In the genomic region with DNA sequence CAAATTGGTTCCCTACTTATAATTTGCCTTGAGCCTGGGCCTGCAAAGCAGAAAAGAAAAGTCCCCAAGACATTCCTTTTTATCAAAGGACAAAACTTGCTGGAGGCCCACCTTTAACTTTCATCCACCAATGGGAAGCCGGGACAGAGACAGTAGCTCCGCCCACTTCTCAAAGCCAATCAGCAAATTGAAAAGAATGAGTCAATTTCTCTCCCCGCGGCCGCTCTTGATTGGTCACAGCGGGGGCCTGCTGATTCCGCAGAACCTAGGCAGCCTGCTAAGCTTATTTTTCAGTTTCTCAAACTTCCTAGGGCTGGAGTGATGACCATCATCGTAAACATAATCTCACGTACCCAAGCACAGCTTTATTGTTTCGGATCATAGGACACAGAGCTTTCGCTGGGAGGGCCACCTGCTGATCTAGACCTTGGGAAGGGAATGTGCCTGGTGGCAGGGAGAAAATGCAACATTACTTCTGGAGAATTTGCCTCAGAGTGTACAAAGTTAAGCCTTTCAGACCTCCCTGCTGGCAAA, we compare ENCODE assay signal across 27 cellular contexts. TPM values are rescaled to one million over a fixed set of nuclear protein-coding genes. Genes with fewer than 3 reads are reported as not detected.
DNase-seq lines count a peak whose midpoint lies in the region; ATAC-seq and TF ChIP-seq lines count a peak whose summit lies in the region.
"Had no signal": no experiment of that assay in that cellular context is flagged by ENCODE, and none has a peak within 500 bp of the region (broad histone marks: within the 10 kb centered on the region; RNA-seq: fewer than 3 reads in every experiment).

A gene with protein sequence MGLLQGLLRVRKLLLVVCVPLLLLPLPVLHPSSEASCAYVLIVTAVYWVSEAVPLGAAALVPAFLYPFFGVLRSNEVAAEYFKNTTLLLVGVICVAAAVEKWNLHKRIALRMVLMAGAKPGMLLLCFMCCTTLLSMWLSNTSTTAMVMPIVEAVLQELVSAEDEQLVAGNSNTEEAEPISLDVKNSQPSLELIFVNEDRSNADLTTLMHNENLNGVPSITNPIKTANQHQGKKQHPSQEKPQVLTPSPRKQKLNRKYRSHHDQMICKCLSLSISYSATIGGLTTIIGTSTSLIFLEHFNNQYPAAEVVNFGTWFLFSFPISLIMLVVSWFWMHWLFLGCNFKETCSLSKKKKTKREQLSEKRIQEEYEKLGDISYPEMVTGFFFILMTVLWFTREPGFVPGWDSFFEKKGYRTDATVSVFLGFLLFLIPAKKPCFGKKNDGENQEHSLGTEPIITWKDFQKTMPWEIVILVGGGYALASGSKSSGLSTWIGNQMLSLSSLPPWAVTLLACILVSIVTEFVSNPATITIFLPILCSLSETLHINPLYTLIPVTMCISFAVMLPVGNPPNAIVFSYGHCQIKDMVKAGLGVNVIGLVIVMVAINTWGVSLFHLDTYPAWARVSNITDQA (minus strand): TSS at position 51 of the 534 bp plus-strand sequence. CDS start 690 bp downstream, outside the sequence.

- TF ChIP-seq CTCF in A673 (conservative IDR thresholded peaks at IDR 0.05; ENCODE audit: low read depth, low read length) (no peak), IMR-90 (conservative IDR thresholded peaks at IDR 0.05; ENCODE audit: low read depth, low read length) (no peak)
- TF ChIP-seq CTCF in CD8-positive, alpha-beta T cell (IDR thresholded peaks at IDR 0.05) = no peak

- BruUV-seq in A673 (replicated peaks; lab: Mats Ljungman, UMichigan) (no TSS peak), IMR-90 (replicated peaks; lab: Mats Ljungman, UMichigan) (no TSS peak)

- no peaks in the 10 kb centered on the region for H3K4me1 Mint-ChIP-seq in CD8-positive, alpha-beta T cell (ENCODE audit: low read depth)
- H3K4me1 Mint-ChIP-seq: activated naive CD8-positive, alpha-beta T cell treated with anti-CD3 and anti-CD28 coated beads for 36 hours; naive thymus-derived CD8-positive, alpha-beta T cell had no signal

- no peak within 1 kb of the TSS for H2AK5ac ChIP-seq in IMR-90 (ENCODE audit: low read depth, low read length)

- H3K4me3 ChIP-seq in A673 (ENCODE audit: low read depth, low read length, poor library complexity, severe bottlenecking) (no peak within 1 kb of the TSS), IMR-90 (ENCODE audit: insufficient read depth, low read depth, low read length) (no peak within 1 kb of the TSS)
- H3K4me3 ChIP-seq in CD8-positive, alpha-beta T cell (ENCODE audit: low read depth, low read length) = no peak within 1 kb of the TSS
- H3K4me3 ChIP-seq: BLaER1, breast epithelium, HAP-1, pancreas, tibial nerve had no signal

- no peak within 1 kb of the TSS for H3K18ac ChIP-seq in IMR-90 (ENCODE audit: low read depth, low read length)

- no peaks in the 10 kb centered on the region for H3K79me1 ChIP-seq in IMR-90 (ENCODE audit: low read depth in 1 of 2, low read length in 2 of 2)

- H3K4me1 ChIP-seq in A673 (ENCODE audit: insufficient read depth, low read length, poor library complexity, severe bottlenecking) (peaks cover 3% of the 10 kb centered on the region), IMR-90 (ENCODE audit: control insufficient read depth, insufficient read depth, low read length) (no peaks in the 10 kb centered on the region)
- no peaks in the 10 kb centered on the region for H3K4me1 ChIP-seq in CD8-positive, alpha-beta T cell (ENCODE audit: insufficient read depth, low read length)
- H3K4me1 ChIP-seq: BLaER1, HAP-1, pancreas had no signal

- H3K9me3 ChIP-seq in A673 (ENCODE audit: low read depth, low read length, poor library complexity, severe bottlenecking) (no peaks in the 10 kb centered on the region), IMR-90 (ENCODE audit: control insufficient read depth, insufficient read depth, low read length) (no peaks in the 10 kb centered on the region)
- H3K9me3 ChIP-seq in CD8-positive, alpha-beta T cell (ENCODE audit: low read length) = no peaks in the 10 kb centered on the region
- H3K9me3 ChIP-seq: BLaER1, breast epithelium, HAP-1, pancreas, tibial nerve had no signal

- TF ChIP-seq POLR2A in IMR-90 (IDR thresholded peaks at IDR 0.05; ENCODE audit: low read depth, low read length) = no peak

- no peak within 1 kb of the TSS for H3K56ac ChIP-seq in IMR-90 (ENCODE audit: extremely low read depth, insufficient read depth, low read length)

- no peaks in the 10 kb centered on the region for H3K9me3 Mint-ChIP-seq in CD8-positive, alpha-beta T cell
- H3K9me3 Mint-ChIP-seq: activated naive CD8-positive, alpha-beta T cell treated with anti-CD3 and anti-CD28 coated beads for 36 hours; naive thymus-derived CD8-positive, alpha-beta T cell had no signal

- H4K91ac ChIP-seq in IMR-90 (ENCODE audit: insufficient read depth, low read depth, low read length) = no peak within 1 kb of the TSS

- H2BK120ac ChIP-seq in IMR-90 (ENCODE audit: low read depth, low read length) = no peak within 1 kb of the TSS

- CTCF ChIA-PET in A673 (lab: Charles Lee) (interaction anchor here (0.5 kb wide), 1 partner anchor 17 kb away, joined by 3 read pairs; no protein-coding TSS in a partner anchor), IMR-90 (lab: Yijun Ruan, JAX) (no interaction called here)
- CTCF ChIA-PET in CD8-positive, alpha-beta T cell (lab: Charles Lee) = interaction anchor here (2.0 kb wide), 1 partner anchor 17 kb away, joined by 5 read pairs; no protein-coding TSS in a partner anchor

- no peak within 1 kb of the TSS for H2BK20ac ChIP-seq in IMR-90 (ENCODE audit: low read depth, low read length)

- DNase-seq in A673 (ENCODE audit: low spot score) (peak; percentile 82), IMR-90 (no peak), brain pericyte (ENCODE audit: low read depth, low spot score) (peak; percentile 65), iris pigment epithelial cell (ENCODE audit: low read depth) (peak; percentile 32), NCI-H345 treated with DMSO at 0.1 percent for 48 hours (lab: John Stamatoyannopoulos, UW; ENCODE audit: unreplicated experiment) (no peak), NCI-H187 treated with DMSO at 0.1 percent for 48 hours (lab: John Stamatoyannopoulos, UW) (no peak), Ammon's horn (ENCODE audit: low spot score) (no peak)
- no peak for DNase-seq in CD8-positive, alpha-beta T cell
- DNase-seq: activated CD4-positive, alpha-beta T cell treated with anti-CD3 and anti-CD28 coated beads for 4 hours; activated naive CD8-positive, alpha-beta T cell treated with anti-CD3 and anti-CD28 coated beads for 36 hours; foreskin melanocyte; naive thymus-derived CD8-positive, alpha-beta T cell; NCI-H1092; NCI-H2081; pancreas; stimulated activated naive CD8-positive, alpha-beta T cell treated with anti-CD3 and anti-CD28 coated beads, Interleukin-15, Interleukin-2, amounts not matched to agents 100 U/mL and 50 U/mL, for 24 hours had no signal

- no peak within 1 kb of the TSS for H2AK9ac ChIP-seq in IMR-90 (replicated peaks; ENCODE audit: low read depth, low read length, poor library complexity)

- no peak within 1 kb of the TSS for H4K5ac ChIP-seq in IMR-90 (ENCODE audit: low read depth, low read length)

- H3K4ac ChIP-seq in IMR-90 (ENCODE audit: low read depth, low read length) = no peak within 1 kb of the TSS

- no peak for TF ChIP-seq RAD21 in IMR-90 (IDR thresholded peaks at IDR 0.05; ENCODE audit: low read length)

- H2BK15ac ChIP-seq in IMR-90 (ENCODE audit: low read depth, low read length) = no peak within 1 kb of the TSS

- no peaks in the 10 kb centered on the region for H4K20me1 ChIP-seq in IMR-90 (ENCODE audit: insufficient read depth, low read length)
- H4K20me1 ChIP-seq: BLaER1 had no signal

- WGBS in IMR-90 (ENCODE audit: extremely low coverage in 2 of 2, insufficient read length in 1 of 2), 2 experiments = 56% methylated on average over 7 of the region's 11 CpGs; no CpG with 5 or more reads in 1 of the 2 experiments

- H3K23ac ChIP-seq in IMR-90 (ENCODE audit: low read depth, low read length) = no peak within 1 kb of the TSS

- no peaks in the 10 kb centered on the region for H3K36me3 Mint-ChIP-seq in CD8-positive, alpha-beta T cell
- H3K36me3 Mint-ChIP-seq: activated naive CD8-positive, alpha-beta T cell treated with anti-CD3 and anti-CD28 coated beads for 36 hours; naive thymus-derived CD8-positive, alpha-beta T cell had no signal

- H3K36me3 ChIP-seq in A673 (ENCODE audit: insufficient read depth, low read length, poor library complexity, severe bottlenecking) (no peaks in the 10 kb centered on the region), IMR-90 (ENCODE audit: control insufficient read depth, insufficient read depth, low read length) (no peaks in the 10 kb centered on the region)
- H3K36me3 ChIP-seq in CD8-positive, alpha-beta T cell (ENCODE audit: insufficient read depth, low read length) = no peaks in the 10 kb centered on the region
- H3K36me3 ChIP-seq: BLaER1, breast epithelium, HAP-1, pancreas, tibial nerve had no signal

- no peak within 1 kb of the TSS for H3K27ac Mint-ChIP-seq in CD8-positive, alpha-beta T cell
- H3K27ac Mint-ChIP-seq: activated naive CD8-positive, alpha-beta T cell treated with anti-CD3 and anti-CD28 coated beads for 36 hours; naive thymus-derived CD8-positive, alpha-beta T cell had no signal

- H3K27me3 ChIP-seq in A673 (replicated peaks; ENCODE audit: insufficient read depth, low read depth, low read length, poor library complexity) = peaks cover 82% of the 10 kb centered on the region
- H3K27me3 ChIP-seq in IMR-90 (ENCODE audit: control insufficient read depth, insufficient read depth, low read length) = no peaks in the 10 kb centered on the region; the same call in 1 of the 2 replicates
- no peaks in the 10 kb centered on the region for H3K27me3 ChIP-seq in CD8-positive, alpha-beta T cell (ENCODE audit: insufficient read depth, low read length)
- H3K27me3 ChIP-seq: BLaER1, breast epithelium, pancreas, tibial nerve had no signal

- POLR2A ChIA-PET in A673 (lab: Charles Lee; ENCODE audit: low non-redundant PET) = no interaction called here
- POLR2A ChIA-PET in IMR-90 (lab: Charles Lee; ENCODE audit: unreplicated experiment) = no interaction called here
- POLR2A ChIA-PET in CD8-positive, alpha-beta T cell (lab: Charles Lee) = no interaction called here

- H3K4me2 ChIP-seq in IMR-90 (ENCODE audit: low read depth, low read length) = no peak within 1 kb of the TSS
- H3K4me2 ChIP-seq: BLaER1, KMS-11 had no signal

- intact Hi-C loops in A673 (cut with micrococcal nuclease; ENCODE audit: unreplicated experiment) (no loop called here), IMR-90 (cut with micrococcal nuclease) (no loop called here)
- intact Hi-C loops in CD8-positive, alpha-beta T cell (cut with DNase I, micrococcal nuclease) = no loop called here

- no peak within 1 kb of the TSS; the same call in 1 of the 2 replicates for H3K14ac ChIP-seq in IMR-90 (replicated peaks; ENCODE audit: low read depth, low read length)

- H2BK5ac ChIP-seq in IMR-90 (ENCODE audit: low read depth, low read length, poor library complexity, severe bottlenecking) = no peak within 1 kb of the TSS

- peak within 1 kb of the TSS; percentile 10 for H2AFZ ChIP-seq in IMR-90 (replicated peaks; ENCODE audit: low read length, poor library complexity)

- H3K27me3 Mint-ChIP-seq in CD8-positive, alpha-beta T cell (ENCODE audit: low read depth) = peaks cover 7% of the 10 kb centered on the region

- no peak within 1 kb of the TSS for H4K8ac ChIP-seq in IMR-90 (ENCODE audit: low read depth in 2 of 2, low read length in 2 of 2)

- dilution Hi-C loops in IMR-90 (cut with HindIII; ENCODE audit: low sequenced_read_pairs, unreplicated experiment) = no loop called here

- in situ Hi-C loops in IMR-90 (cut with MboI; ENCODE audit: low sequenced_read_pairs) = no loop called here

- no peak within 1 kb of the TSS for H3K4me3 Mint-ChIP-seq in CD8-positive, alpha-beta T cell
- H3K4me3 Mint-ChIP-seq: activated naive CD8-positive, alpha-beta T cell treated with anti-CD3 and anti-CD28 coated beads for 36 hours; naive thymus-derived CD8-positive, alpha-beta T cell had no signal

- H3K9ac ChIP-seq in IMR-90 (ENCODE audit: low read depth, low read length) = no peak within 1 kb of the TSS
- H3K9ac ChIP-seq: BLaER1, KMS-11 had no signal

- no peak for ATAC-seq in IMR-90 (ENCODE audit: low read depth)
- no peak for ATAC-seq in CD8-positive, alpha-beta T cell
- ATAC-seq: naive thymus-derived CD8-positive, alpha-beta T cell; pancreas; stimulated activated naive CD8-positive, alpha-beta T cell treated with anti-CD3 and anti-CD28 coated beads, Interleukin-15, Interleukin-2, amounts not matched to agents 100 U/mL and 50 U/mL, for 24 hours had no signal

- no peaks in the 10 kb centered on the region for H3K9me1 ChIP-seq in IMR-90 (ENCODE audit: insufficient read depth, low read length)

- H3K27ac ChIP-seq in A673 (ENCODE audit: low read depth, low read length, poor library complexity, severe bottlenecking) (no peak within 1 kb of the TSS), IMR-90 (ENCODE audit: insufficient read depth, low read length) (no peak within 1 kb of the TSS)
- H3K27ac ChIP-seq in CD8-positive, alpha-beta T cell (ENCODE audit: low read depth, low read length) = no peak within 1 kb of the TSS
- H3K27ac ChIP-seq: BLaER1, HL-60, KMS-11, pancreas, tibial nerve had no signal

RNA-seq across cellular contexts. Expression of the gene that starts here (rescaled TPM):
- total RNA-seq in A673 (2021) (not detected in 2 replicates), IMR-90 (2012; rRNA removed) (0.56 TPM in 1 of 2 replicates, not detected in the other)
- polyA plus RNA-seq in IMR-90 (2012; rRNA removed) = 0.10 TPM in 1 of 2 replicates, not detected in the other
- polyA plus RNA-seq in IMR-90 (2012; cell fraction: cytosol; rRNA removed) = 0.12 and 0.23 TPM in 2 replicates
- 0.16 and 0.32 TPM in 2 replicates for polyA plus RNA-seq in IMR-90 (2012; cell fraction: nucleus; rRNA removed; ENCODE audit: low replicate concordance)
- total RNA-seq in CD8-positive, alpha-beta T cell = not detected
- total RNA-seq: A172; activated naive CD8-positive, alpha-beta T cell treated with anti-CD3 and anti-CD28 coated beads for 36 hours; dermis microvascular lymphatic vessel endothelial cell; epithelial cell of proximal tubule; lung microvascular endothelial cell; naive thymus-derived CD8-positive, alpha-beta T cell; NCI-H460; pancreas; tibial nerve had no signal

Comparison
In these comparisons a context has a peak if more than half of its experiments do, and no peak if none do; other contexts are left out.
1. Peak in DNase-seq in A673; RNA of the gene not detected or under 1 TPM.
2. DNase-seq: peak in brain pericyte (single experiment) and iris pigment epithelial cell (single experiment); none in IMR-90 (single experiment), NCI-H345 treated with DMSO at 0.1 percent for 48 hours (single experiment), CD8-positive, alpha-beta T cell (0 of 7), NCI-H187 treated with DMSO at 0.1 percent for 48 hours (single experiment) and Ammon's horn (single experiment).